In genomic region chr13:48590141-48590863, GRCh38 we compare ENCODE assay signal across 24 cellular contexts. TPM values are rescaled to one million over a fixed set of nuclear protein-coding genes. Genes with fewer than 3 reads are reported as not detected.
DNase-seq lines count a peak whose midpoint lies in the region; ATAC-seq and TF ChIP-seq lines count a peak whose summit lies in the region.
"Had no signal": no experiment of that assay in that cellular context is flagged by ENCODE, and none has a peak within 500 bp of the region (broad histone marks: within the 10 kb centered on the region; RNA-seq: fewer than 3 reads in every experiment).

No MANE protein-coding gene starts in this region.

- peak overlapping the region; percentile 75 for H3K4me2 ChIP-seq in OCI-LY3 (ENCODE audit: low read length)
- H3K4me2 ChIP-seq in hepatocyte = peak overlapping the region; percentile 5
- H3K4me2 ChIP-seq in neuronal stem cell (ENCODE audit: insufficient read depth, low read length, poor library complexity, severe bottlenecking) = no peak overlapping the region

- H3K36me3 ChIP-seq in OCI-LY3 (replicated peaks; ENCODE audit: low read depth, low read length) = peaks cover 32% of the 10 kb centered on the region
- no peaks in the 10 kb centered on the region for H3K36me3 ChIP-seq in hepatocyte (replicated peaks; ENCODE audit: insufficient read depth, low read depth)
- H3K36me3 ChIP-seq in neuronal stem cell (replicated peaks in 1 of 2; ENCODE audit: control insufficient read depth in 2 of 2, insufficient read depth in 2 of 2, low read length in 2 of 2) = no peaks in the 10 kb centered on the region
- H3K36me3 ChIP-seq: HAP-1, tibial nerve had no signal

- no peak overlapping the region for H3K27ac Mint-ChIP-seq in activated naive CD8-positive, alpha-beta T cell treated with anti-CD3 and anti-CD28 coated beads, Interleukin-2, amount 50 U/mL, for 24 hours
- H3K27ac Mint-ChIP-seq: dendritic cell treated with granulocyte-macrophage colony-stimulating factor and Interleukin-4, amounts not matched to agents 40 ng/mL and 50 ng/mL, for 4 days had no signal

- H3K14ac ChIP-seq in neuronal stem cell (ENCODE audit: low read length) = no peak overlapping the region

- peak overlapping the region; percentile 91 for H3K9ac ChIP-seq in OCI-LY3 (ENCODE audit: low read length)
- no peak overlapping the region for H3K9ac ChIP-seq in neuronal stem cell (ENCODE audit: low read depth, low read length, poor library complexity)

- no peaks in the 10 kb centered on the region for H4K20me1 ChIP-seq in OCI-LY3 (ENCODE audit: insufficient read depth, low read length)
- no peaks in the 10 kb centered on the region for H4K20me1 ChIP-seq in hepatocyte (ENCODE audit: insufficient read depth, poor library complexity, severe bottlenecking)

- H3K79me2 ChIP-seq in OCI-LY3 (ENCODE audit: low read length) (peaks cover 34% of the 10 kb centered on the region), hepatocyte (no peaks in the 10 kb centered on the region)

- no peak overlapping the region for H2BK12ac ChIP-seq in neuronal stem cell (ENCODE audit: low read length)

- peaks cover 30% of the 10 kb centered on the region for H3K4me1 Mint-ChIP-seq in activated naive CD8-positive, alpha-beta T cell treated with anti-CD3 and anti-CD28 coated beads, Interleukin-2, amount 50 U/mL, for 24 hours

- H2AK5ac ChIP-seq in neuronal stem cell (ENCODE audit: low read depth, low read length) = peak overlapping the region; percentile 38

- no peak overlapping the region for H3K4me3 Mint-ChIP-seq in activated naive CD8-positive, alpha-beta T cell treated with anti-CD3 and anti-CD28 coated beads, Interleukin-2, amount 50 U/mL, for 24 hours
- H3K4me3 Mint-ChIP-seq: CD4-positive, CD25-positive, alpha-beta regulatory T cell; dendritic cell treated with granulocyte-macrophage colony-stimulating factor and Interleukin-4, amounts not matched to agents 40 ng/mL and 50 ng/mL, for 4 days had no signal

- no peak overlapping the region for H4K91ac ChIP-seq in neuronal stem cell (ENCODE audit: low read depth, low read length, poor library complexity)

- no peaks in the 10 kb centered on the region for H3K9me2 ChIP-seq in hepatocyte (replicated peaks; ENCODE audit: insufficient read depth)

- no peak for TF ChIP-seq CTCF in OCI-LY3 (IDR thresholded peaks at IDR 0.05; ENCODE audit: low read depth, low read length)
- no peak for TF ChIP-seq CTCF in hepatocyte (IDR thresholded peaks at IDR 0.05; ENCODE audit: poor library complexity)

- ATAC-seq in GM19463 (IDR thresholded peaks at IDR 0.05; ENCODE audit: unreplicated experiment) (peak; percentile 21), HG02623 (IDR thresholded peaks at IDR 0.05; ENCODE audit: unreplicated experiment) (no peak), HG03565 (IDR thresholded peaks at IDR 0.05; ENCODE audit: unreplicated experiment) (no peak)
- no peak for ATAC-seq in activated naive CD8-positive, alpha-beta T cell treated with anti-CD3 and anti-CD28 coated beads, Interleukin-2, amount 50 U/mL, for 24 hours
- ATAC-seq: left lobe of liver; stimulated activated naive CD8-positive, alpha-beta T cell treated with anti-CD3 and anti-CD28 coated beads, Interleukin-15, Interleukin-2, amounts not matched to agents 100 U/mL and 50 U/mL, for 24 hours had no signal

- H3K18ac ChIP-seq in neuronal stem cell (ENCODE audit: low read length) = no peak overlapping the region

- H3K9me3 Mint-ChIP-seq in activated naive CD8-positive, alpha-beta T cell treated with anti-CD3 and anti-CD28 coated beads, Interleukin-2, amount 50 U/mL, for 24 hours = no peaks in the 10 kb centered on the region
- H3K9me3 Mint-ChIP-seq: CD4-positive, CD25-positive, alpha-beta regulatory T cell; dendritic cell treated with granulocyte-macrophage colony-stimulating factor and Interleukin-4, amounts not matched to agents 40 ng/mL and 50 ng/mL, for 4 days had no signal

- H3K4ac ChIP-seq in neuronal stem cell (ENCODE audit: low read length) = no peak overlapping the region

- H3K27me3 ChIP-seq in OCI-LY3 (ENCODE audit: low read depth, low read length) = no peaks in the 10 kb centered on the region
- no peaks in the 10 kb centered on the region for H3K27me3 ChIP-seq in hepatocyte
- H3K27me3 ChIP-seq in neuronal stem cell (ENCODE audit: control insufficient read depth in 3 of 3, insufficient read depth in 3 of 3, low read depth in 1 of 3, low read length in 3 of 3) = no peaks in the 10 kb centered on the region
- H3K27me3 ChIP-seq: tibial nerve had no signal

- peak overlapping the region; percentile 99 for H3K27ac ChIP-seq in OCI-LY3 (ENCODE audit: low read length)
- H3K27ac ChIP-seq in hepatocyte = peak overlapping the region; percentile 52
- H3K27ac ChIP-seq in neuronal stem cell (replicated peaks; ENCODE audit: low read length) = no peak overlapping the region

- DNase-seq in hepatocyte (ENCODE audit: low spot score) (no peak), neuronal stem cell (ENCODE audit: low spot score) (no peak)
- DNase-seq in stimulated activated CD4-positive, alpha-beta T cell treated with anti-CD3 and anti-CD28 coated beads, Interleukin-15, amount 100 ng/mL, for 24 hours = no peak
- no peak for DNase-seq in activated naive CD8-positive, alpha-beta T cell treated with anti-CD3 and anti-CD28 coated beads, Interleukin-2, amount 50 U/mL, for 24 hours
- DNase-seq: activated CD4-positive, alpha-beta T cell treated with anti-CD3 and anti-CD28 coated beads for 4 hours; activated naive CD4-positive, alpha-beta T cell treated with anti-CD3 and anti-CD28 coated beads, Interleukin-2, amount 50 U/mL, for 16 hours; anterior cingulate cortex; CD4-positive, CD25-positive, alpha-beta regulatory T cell; DMS 273 treated with DMSO at 0.1 percent for 48 hours; Kasumi-1; midbrain; NCI-H1417; NCI-H510A; stimulated activated CD4-positive, alpha-beta T cell treated with anti-CD3 and anti-CD28 coated beads, Interleukin-4, amount 100 ng/mL, for 24 hours; stimulated activated naive CD8-positive, alpha-beta T cell treated with anti-CD3 and anti-CD28 coated beads, Interleukin-15, Interleukin-2, amounts not matched to agents 100 U/mL and 50 U/mL, for 24 hours; SW 1271 had no signal

- peak overlapping the region; percentile 65 for H3K4me3 ChIP-seq in OCI-LY3 (ENCODE audit: low read length)
- no peak overlapping the region for H3K4me3 ChIP-seq in hepatocyte
- no peak overlapping the region for H3K4me3 ChIP-seq in neuronal stem cell (ENCODE audit: low read length in 2 of 2)
- H3K4me3 ChIP-seq: HAP-1, tibial nerve had no signal

- no peak overlapping the region for H2BK15ac ChIP-seq in neuronal stem cell (ENCODE audit: low read length)

- no peak overlapping the region for H2BK5ac ChIP-seq in neuronal stem cell (ENCODE audit: low read length)

- H2AFZ ChIP-seq in OCI-LY3 (ENCODE audit: low read depth, low read length) (peak overlapping the region; percentile 52; the same call in 1 of the 2 replicates), hepatocyte (no peak overlapping the region), neuronal stem cell (ENCODE audit: low read length) (no peak overlapping the region)

- WGBS in hepatocyte (ENCODE audit: low lambda C conversion rate, missing lambda C conversion rate) = 74% methylated on average over 5 of the region's 5 CpGs
- no CpG with 5 or more reads among the region's 5 CpGs for WGBS in neuronal stem cell (ENCODE audit: extremely low coverage in 2 of 2, insufficient read length in 2 of 2, insufficient replicate concordance in 1 of 2), 2 donors

- H3K9me3 ChIP-seq in OCI-LY3 (ENCODE audit: insufficient read depth, low read length) = peaks cover 9% of the 10 kb centered on the region; the same call in 1 of the 2 replicates
- H3K9me3 ChIP-seq in hepatocyte (ENCODE audit: low read depth) = no peaks in the 10 kb centered on the region
- H3K9me3 ChIP-seq in neuronal stem cell (replicated peaks in 1 of 2; ENCODE audit: control insufficient read depth in 2 of 2, insufficient read depth in 1 of 2, low read depth in 1 of 2, low read length in 2 of 2) = peaks cover 0 to 4% of the 10 kb centered on the region in 2 donors

- H4K8ac ChIP-seq in neuronal stem cell (ENCODE audit: low read depth, low read length) = no peak overlapping the region

- H3K4me1 ChIP-seq in OCI-LY3 (ENCODE audit: low read length) = peaks cover 96% of the 10 kb centered on the region
- peaks cover 25% of the 10 kb centered on the region for H3K4me1 ChIP-seq in hepatocyte (ENCODE audit: insufficient read depth)
- H3K4me1 ChIP-seq in neuronal stem cell (ENCODE audit: control insufficient read depth in 2 of 2, insufficient read depth in 1 of 2, low read depth in 1 of 2, low read length in 2 of 2) = peaks cover 0 to 11% of the 10 kb centered on the region in 2 donors

- no peaks in the 10 kb centered on the region for H3K36me3 Mint-ChIP-seq in activated naive CD8-positive, alpha-beta T cell treated with anti-CD3 and anti-CD28 coated beads, Interleukin-2, amount 50 U/mL, for 24 hours (ENCODE audit: low read depth)

- H3K79me1 ChIP-seq in neuronal stem cell (ENCODE audit: low read depth, low read length) = no peaks in the 10 kb centered on the region

- no peak overlapping the region for H2BK120ac ChIP-seq in neuronal stem cell (ENCODE audit: low read depth, low read length)

- H3K27me3 Mint-ChIP-seq in activated naive CD8-positive, alpha-beta T cell treated with anti-CD3 and anti-CD28 coated beads, Interleukin-2, amount 50 U/mL, for 24 hours = peaks cover 4% of the 10 kb centered on the region
- H3K27me3 Mint-ChIP-seq: dendritic cell treated with granulocyte-macrophage colony-stimulating factor and Interleukin-4, amounts not matched to agents 40 ng/mL and 50 ng/mL, for 4 days had no signal

- no peak overlapping the region for H3K23ac ChIP-seq in neuronal stem cell (ENCODE audit: low read depth, low read length, poor library complexity)

RNA-seq across cellular contexts. Expression of gene RCBTB2, which starts 57.4 kb away (rescaled TPM):
- 12.2 TPM in 2 replicates for total RNA-seq in hepatocyte
- 8.0 and 8.8 TPM in 2 replicates for polyA plus RNA-seq in hepatocyte
- 17.5 TPM for polyA plus RNA-seq in neuronal stem cell (2013, experiment 1 of 2)
- 17.4 TPM for polyA plus RNA-seq in neuronal stem cell (2013, experiment 2 of 2)
